ENCODE assay signal across 9 cellular contexts in genomic region chr10:117653170-117653515, GRCh38.
A peak's percentile ranks its signal among the peaks of the same experiment; 100 is the strongest.
DNase-seq lines count a peak whose midpoint lies in the region; ATAC-seq and TF ChIP-seq lines count a peak whose summit lies in the region.
"Had no signal": no experiment of that assay in that cellular context is flagged by ENCODE, and none has a peak within 500 bp of the region (broad histone marks: within the 10 kb centered on the region; RNA-seq: fewer than 3 reads in every experiment).

No MANE protein-coding gene starts in this region.

- H3K4me3 ChIP-seq in adipocyte (ENCODE audit: low read length) (peak overlapping the region; percentile 22), right atrium auricular region (no peak overlapping the region), sigmoid colon (no peak overlapping the region)
- H3K4me3 ChIP-seq: uterus had no signal

- peak; percentile 83 for ATAC-seq in GM21360 (IDR thresholded peaks at IDR 0.05; ENCODE audit: unreplicated experiment)
- ATAC-seq in HG03457 (IDR thresholded peaks at IDR 0.05; ENCODE audit: unreplicated experiment), result peak; percentile 81

- peaks cover 14% of the 10 kb centered on the region for H3K9me3 ChIP-seq in adipocyte (ENCODE audit: control insufficient read depth, low read length)
- peaks cover 4 to 25% of the 10 kb centered on the region in 2 donors for H3K9me3 ChIP-seq in right atrium auricular region
- H3K9me3 ChIP-seq in sigmoid colon, result peaks cover 0 to 5% (median 2%) of the 10 kb centered on the region in 4 donors

- no peak for TF ChIP-seq EP300 in sigmoid colon (IDR thresholded peaks at IDR 0.05)

- H3K36me3 ChIP-seq in adipocyte (ENCODE audit: control insufficient read depth, insufficient read depth, low read length, severe bottlenecking) (no peaks in the 10 kb centered on the region), right atrium auricular region (no peaks in the 10 kb centered on the region), sigmoid colon (no peaks in the 10 kb centered on the region)
- H3K36me3 ChIP-seq: uterus had no signal

- no peaks in the 10 kb centered on the region for H3K27me3 ChIP-seq in adipocyte (replicated peaks; ENCODE audit: control insufficient read depth, insufficient read depth, low read length)
- no peaks in the 10 kb centered on the region for H3K27me3 ChIP-seq in right atrium auricular region
- no peaks in the 10 kb centered on the region for H3K27me3 ChIP-seq in sigmoid colon
- H3K27me3 ChIP-seq: uterus had no signal

- intact Hi-C loops in sigmoid colon (cut with DNase I), result no loop called here

- no peak for TF ChIP-seq CTCF in right atrium auricular region (IDR thresholded peaks at IDR 0.05)
- no peak for TF ChIP-seq CTCF in sigmoid colon (IDR thresholded peaks at IDR 0.05)

- TF ChIP-seq POLR2A in sigmoid colon (IDR thresholded peaks at IDR 0.05), result no peak

- H3K4me1 ChIP-seq in adipocyte (ENCODE audit: control insufficient read depth, insufficient read depth, low read length) (peaks cover 15% of the 10 kb centered on the region), right atrium auricular region (no peaks in the 10 kb centered on the region), sigmoid colon (no peaks in the 10 kb centered on the region)
- H3K4me1 ChIP-seq: uterus had no signal

- H3K9ac ChIP-seq in adipocyte (ENCODE audit: low read length), result peak overlapping the region; percentile 54

- DNase-seq in ELR (ENCODE audit: low read depth) (peak; percentile 96), adipocyte (ENCODE audit: low read depth) (peak; percentile 12), NCI-H345 (lab: John Stamatoyannopoulos, UW) (no peak), right atrium auricular region (ENCODE audit: low spot score) (no peak), sigmoid colon (no peak)
- peak; percentile 53 for DNase-seq in stimulated activated CD4-positive, alpha-beta T cell treated with anti-CD3 and anti-CD28 coated beads, Interleukin-1b, Interleukin-23, amount 100 ng/mL, for 48 hours

- H3K27ac ChIP-seq in right atrium auricular region (no peak overlapping the region), sigmoid colon (no peak overlapping the region)

Comparison
In these comparisons a context has a peak if more than half of its experiments do, and no peak if none do; other contexts are left out.
1. DNase-seq: peak in ELR (single experiment), adipocyte (single experiment) and stimulated activated CD4-positive, alpha-beta T cell treated with anti-CD3 and anti-CD28 coated beads, Interleukin-1b, Interleukin-23, amount 100 ng/mL, for 48 hours (single experiment); none in NCI-H345 (single experiment), right atrium auricular region (single experiment) and sigmoid colon (single experiment).